Comparison of ENCODE assay signal across 25 cellular contexts in genomic region chr20:38931984-38932383, GRCh38. TPM values are rescaled to one million over a fixed set of nuclear protein-coding genes. Genes with fewer than 3 reads are reported as not detected.
DNase-seq lines count a peak whose midpoint lies in the region; ATAC-seq and TF ChIP-seq lines count a peak whose summit lies in the region.
"Had no signal": no experiment of that assay in that cellular context is flagged by ENCODE, and none has a peak within 500 bp of the region (broad histone marks: within the 10 kb centered on the region; RNA-seq: fewer than 3 reads in every experiment).

No MANE protein-coding gene starts in this region.

- no peak overlapping the region for H3K27ac Mint-ChIP-seq in WTC11
- H3K27ac Mint-ChIP-seq: activated B cell treated with CpG ODN at 0.5 μM for 24 hours; CD8-positive, alpha-beta T cell; stimulated activated naive B cell treated with anti-CD40 and anti-IgM and Interleukin-4, amounts not matched to agents 10 μg/mL and 1 μg/mL and 100 μg/mL, for 72 hours had no signal

- TF ChIP-seq CTCF in WTC11 (IDR thresholded peaks at IDR 0.05) (no peak), gastroesophageal sphincter (IDR thresholded peaks at IDR 0.05) (no peak), smooth muscle cell (IDR thresholded peaks at IDR 0.05; ENCODE audit: borderline replicate concordance, insufficient read depth, poor library complexity, severe bottlenecking) (no peak), left ventricle myocardium inferior (IDR thresholded peaks at IDR 0.05; ENCODE audit: borderline replicate concordance) (no peak)

- peaks cover 31% of the 10 kb centered on the region for H3K36me3 Mint-ChIP-seq in WTC11
- H3K36me3 Mint-ChIP-seq: CD8-positive, alpha-beta T cell had no signal

- peaks cover 63% of the 10 kb centered on the region for H3K79me2 ChIP-seq in smooth muscle cell (ENCODE audit: low read depth)

- H3K4me1 ChIP-seq in gastroesophageal sphincter: peaks cover 0 to 64% (median 6%) of the 10 kb centered on the region in 3 donors
- H3K4me1 ChIP-seq in smooth muscle cell (ENCODE audit: low read depth): peaks cover 21% of the 10 kb centered on the region
- H3K4me1 ChIP-seq in left ventricle myocardium inferior: peaks cover 14% of the 10 kb centered on the region

- H3K9me3 ChIP-seq in gastroesophageal sphincter: no peaks in the 10 kb centered on the region
- H3K9me3 ChIP-seq in smooth muscle cell (replicated peaks; ENCODE audit: low read depth): no peaks in the 10 kb centered on the region
- H3K9me3 ChIP-seq in left ventricle myocardium inferior (replicated peaks): no peaks in the 10 kb centered on the region
- H3K9me3 ChIP-seq: body of pancreas, heart left ventricle, neutrophil, thoracic aorta had no signal

- H3K27me3 ChIP-seq in gastroesophageal sphincter (no peaks in the 10 kb centered on the region), smooth muscle cell (ENCODE audit: low read depth) (no peaks in the 10 kb centered on the region), left ventricle myocardium inferior (ENCODE audit: low read depth) (no peaks in the 10 kb centered on the region)
- H3K27me3 ChIP-seq: body of pancreas, heart left ventricle, neutrophil had no signal

- peak overlapping the region; percentile 54 for H2AFZ ChIP-seq in smooth muscle cell (ENCODE audit: low read depth)

- no peak overlapping the region for H3K4me2 ChIP-seq in smooth muscle cell

- no peaks in the 10 kb centered on the region for H4K20me1 ChIP-seq in smooth muscle cell (ENCODE audit: low read depth)

- H3K4me3 ChIP-seq in gastroesophageal sphincter: no peak overlapping the region
- H3K4me3 ChIP-seq in smooth muscle cell: no peak overlapping the region
- no peak overlapping the region for H3K4me3 ChIP-seq in left ventricle myocardium inferior
- H3K4me3 ChIP-seq: body of pancreas, heart left ventricle, thoracic aorta had no signal

- H3K9me3 Mint-ChIP-seq in WTC11: no peaks in the 10 kb centered on the region
- H3K9me3 Mint-ChIP-seq: activated B cell treated with CpG ODN at 0.5 μM for 24 hours; activated naive CD8-positive, alpha-beta T cell treated with anti-CD3 and anti-CD28 coated beads, Interleukin-2, amount 10 ng/mL, durations not matched to agents 7 days and 5 days; CD8-positive, alpha-beta T cell; stimulated activated naive B cell treated with anti-CD40 and anti-IgM and Interleukin-4, amounts not matched to agents 10 μg/mL and 1 μg/mL and 100 μg/mL, for 72 hours had no signal

- no peaks in the 10 kb centered on the region for H3K36me3 ChIP-seq in gastroesophageal sphincter
- H3K36me3 ChIP-seq in smooth muscle cell (ENCODE audit: low read depth): no peaks in the 10 kb centered on the region
- no peaks in the 10 kb centered on the region for H3K36me3 ChIP-seq in left ventricle myocardium inferior
- H3K36me3 ChIP-seq: heart left ventricle, thoracic aorta had no signal

- H3K27ac ChIP-seq in gastroesophageal sphincter (peak overlapping the region; percentile 10 to 88 (median 86)), smooth muscle cell (ENCODE audit: low read depth) (no peak overlapping the region), left ventricle myocardium inferior (replicated peaks) (no peak overlapping the region)
- H3K27ac ChIP-seq: body of pancreas, neutrophil, thoracic aorta had no signal

- peak; percentile 10 for DNase-seq in M059J (ENCODE audit: low read depth)
- no peak for DNase-seq in WTC11 (ENCODE audit: low spot score)
- DNase-seq in smooth muscle cell (lab: John Stamatoyannopoulos, UW; ENCODE audit: unreplicated experiment): no peak
- DNase-seq in HUDEP-2 (lab: John Stamatoyannopoulos, UW; ENCODE audit: unreplicated experiment in 76 of 76): no peak
- no peak for DNase-seq in left ventricle myocardium inferior
- DNase-seq: activated B cell treated with CpG ODN at 0.5 μM for 24 hours; activated CD4-positive, alpha-beta T cell treated with anti-CD3 and anti-CD28 coated beads, Interleukin-2, amount 50 U/mL, for 4 hours; activated CD8-positive, alpha-beta memory T cell treated with anti-CD3 and anti-CD28 coated beads, Interleukin-2, amount 50 U/mL, for 48 hours; activated naive CD8-positive, alpha-beta T cell treated with anti-CD3 and anti-CD28 coated beads, Interleukin-2, amount 10 ng/mL, durations not matched to agents 7 days and 5 days; body of pancreas; CD8-positive, alpha-beta T cell; effector memory CD4-positive, alpha-beta T cell; GDM1; heart left ventricle; Karpas-422; NCI-H2107; small intestine; stimulated activated CD4-positive, alpha-beta T cell treated with anti-CD3 and anti-CD28 coated beads, Interleukin-2, amount 100 ng/mL, for 48 hours; stimulated activated naive B cell treated with anti-CD40 and anti-IgM and Interleukin-4, amounts not matched to agents 10 μg/mL and 1 μg/mL and 100 μg/mL, for 72 hours; T1000 had no signal

- H3F3A ChIP-seq in smooth muscle cell (ENCODE audit: low read depth): no peaks in the 10 kb centered on the region

- no peaks in the 10 kb centered on the region for H3K27me3 Mint-ChIP-seq in WTC11 (ENCODE audit: low read depth)
- H3K27me3 Mint-ChIP-seq: activated naive CD8-positive, alpha-beta T cell treated with anti-CD3 and anti-CD28 coated beads, Interleukin-2, amount 10 ng/mL, durations not matched to agents 7 days and 5 days had no signal

- no peak for TF ChIP-seq EP300 in gastroesophageal sphincter (IDR thresholded peaks at IDR 0.05)

- peaks cover 55% of the 10 kb centered on the region for H3K4me1 Mint-ChIP-seq in WTC11

- CTCF ChIA-PET in WTC11 (lab: Charles Lee): interaction anchor here (0.6 to 1.4 kb wide), 4 partner anchors 30 to 988 kb away, joined by 3 to 6 read pairs (median 3); partner anchors contain the start of gene DHX35

- H3K9ac ChIP-seq in smooth muscle cell (ENCODE audit: low read depth): no peak overlapping the region

- 72 to 80% methylated on average over 2 to 4 of the region's 4 CpGs for WGBS in gastroesophageal sphincter (ENCODE audit: low coverage in 1 of 2), 2 donors
- WGBS in smooth muscle cell (ENCODE audit: low lambda C conversion rate): 97% methylated on average over 4 of the region's 4 CpGs

- 0 out of 2 replicates have a peak overlapping the region, but pooled peaks have one; percentile 3 for H3K4me3 Mint-ChIP-seq in WTC11
- H3K4me3 Mint-ChIP-seq: activated B cell treated with CpG ODN at 0.5 μM for 24 hours; activated naive CD8-positive, alpha-beta T cell treated with anti-CD3 and anti-CD28 coated beads, Interleukin-2, amount 10 ng/mL, durations not matched to agents 7 days and 5 days; CD8-positive, alpha-beta T cell; stimulated activated naive B cell treated with anti-CD40 and anti-IgM and Interleukin-4, amounts not matched to agents 10 μg/mL and 1 μg/mL and 100 μg/mL, for 72 hours had no signal

- ATAC-seq in WTC11 (no peak), gastroesophageal sphincter (no peak), HG03280 (IDR thresholded peaks at IDR 0.05; ENCODE audit: unreplicated experiment) (no peak)
- ATAC-seq: body of pancreas; CD8-positive, alpha-beta T cell; left lobe of liver; stimulated activated naive B cell treated with anti-CD40 and anti-IgM and Interleukin-4, amounts not matched to agents 10 μg/mL and 1 μg/mL and 100 μg/mL, for 72 hours had no signal

- no peak for TF ChIP-seq POLR2A in gastroesophageal sphincter (IDR thresholded peaks at IDR 0.05)

- POLR2A ChIA-PET in WTC11 (lab: Charles Lee): interaction anchor here (1.1 kb wide), 1 partner anchor 32 kb away, joined by 4 read pairs; no protein-coding TSS in a partner anchor

- intact Hi-C loops in left ventricle myocardium inferior (cut with micrococcal nuclease): no loop called here

TF ChIP-seq in WTC11, 78 proteins besides CTCF, POLR2A, EP300 and RAD21 (continues in another document):
- TF ChIP-seq MYBL2 (CRISPR knock-in tag; IDR thresholded peaks at IDR 0.05) (no peak), USF1 (CRISPR knock-in tag; IDR thresholded peaks at IDR 0.05) (no peak)
- TF ChIP-seq, protein P1, sequence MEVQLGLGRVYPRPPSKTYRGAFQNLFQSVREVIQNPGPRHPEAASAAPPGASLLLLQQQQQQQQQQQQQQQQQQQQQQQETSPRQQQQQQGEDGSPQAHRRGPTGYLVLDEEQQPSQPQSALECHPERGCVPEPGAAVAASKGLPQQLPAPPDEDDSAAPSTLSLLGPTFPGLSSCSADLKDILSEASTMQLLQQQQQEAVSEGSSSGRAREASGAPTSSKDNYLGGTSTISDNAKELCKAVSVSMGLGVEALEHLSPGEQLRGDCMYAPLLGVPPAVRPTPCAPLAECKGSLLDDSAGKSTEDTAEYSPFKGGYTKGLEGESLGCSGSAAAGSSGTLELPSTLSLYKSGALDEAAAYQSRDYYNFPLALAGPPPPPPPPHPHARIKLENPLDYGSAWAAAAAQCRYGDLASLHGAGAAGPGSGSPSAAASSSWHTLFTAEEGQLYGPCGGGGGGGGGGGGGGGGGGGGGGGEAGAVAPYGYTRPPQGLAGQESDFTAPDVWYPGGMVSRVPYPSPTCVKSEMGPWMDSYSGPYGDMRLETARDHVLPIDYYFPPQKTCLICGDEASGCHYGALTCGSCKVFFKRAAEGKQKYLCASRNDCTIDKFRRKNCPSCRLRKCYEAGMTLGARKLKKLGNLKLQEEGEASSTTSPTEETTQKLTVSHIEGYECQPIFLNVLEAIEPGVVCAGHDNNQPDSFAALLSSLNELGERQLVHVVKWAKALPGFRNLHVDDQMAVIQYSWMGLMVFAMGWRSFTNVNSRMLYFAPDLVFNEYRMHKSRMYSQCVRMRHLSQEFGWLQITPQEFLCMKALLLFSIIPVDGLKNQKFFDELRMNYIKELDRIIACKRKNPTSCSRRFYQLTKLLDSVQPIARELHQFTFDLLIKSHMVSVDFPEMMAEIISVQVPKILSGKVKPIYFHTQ (CRISPR knock-in tag; IDR thresholded peaks at IDR 0.05): no peak

RNA-seq across cellular contexts. Expression of gene FAM83D, which starts 5.8 kb away (rescaled TPM):
- total RNA-seq in M059J (2014; rRNA removed; shearing (Covaris generic)): 102 and 121 TPM in 2 replicates
- 57.7 to 66.9 TPM (median 58.3 TPM) in 3 replicates for total RNA-seq in WTC11 (2021)
- total RNA-seq in gastroesophageal sphincter: 100 to 1,000 TPM in 3 of 4 donors, 10 to 100 TPM in 1; 62.7 to 240 (median 158) TPM
- 4.8 and 10.7 TPM in 2 replicates for total RNA-seq in smooth muscle cell
- polyA plus RNA-seq in smooth muscle cell: 3.4 and 5.7 TPM in 2 replicates
- 0.77 TPM for total RNA-seq in left ventricle myocardium inferior

RNA-seq across cellular contexts. Expression of gene DHX35, which starts 30.2 kb away (rescaled TPM):
- 15.2 and 28.6 TPM in 2 replicates for total RNA-seq in M059J (2014; rRNA removed; shearing (Covaris generic))
- total RNA-seq in WTC11 (2021) (17.8 to 20.4 TPM (median 18.7 TPM) in 3 replicates), gastroesophageal sphincter (10 to 100 TPM; 23.0 to 34.1 (median 25.6) TPM), smooth muscle cell (9.5 and 10.7 TPM in 2 replicates), left ventricle myocardium inferior (15.8 TPM)
- polyA plus RNA-seq in smooth muscle cell: 4.1 and 4.5 TPM in 2 replicates

Comparison
In these comparisons a context has a peak if more than half of its experiments do, and no peak if none do; other contexts are left out.
1. H3K27ac ChIP-seq: peak in gastroesophageal sphincter (4 of 4); none in smooth muscle cell (single experiment) and left ventricle myocardium inferior (single experiment).